1 cellular context compared by ENCODE assay signal in the genomic region with DNA sequence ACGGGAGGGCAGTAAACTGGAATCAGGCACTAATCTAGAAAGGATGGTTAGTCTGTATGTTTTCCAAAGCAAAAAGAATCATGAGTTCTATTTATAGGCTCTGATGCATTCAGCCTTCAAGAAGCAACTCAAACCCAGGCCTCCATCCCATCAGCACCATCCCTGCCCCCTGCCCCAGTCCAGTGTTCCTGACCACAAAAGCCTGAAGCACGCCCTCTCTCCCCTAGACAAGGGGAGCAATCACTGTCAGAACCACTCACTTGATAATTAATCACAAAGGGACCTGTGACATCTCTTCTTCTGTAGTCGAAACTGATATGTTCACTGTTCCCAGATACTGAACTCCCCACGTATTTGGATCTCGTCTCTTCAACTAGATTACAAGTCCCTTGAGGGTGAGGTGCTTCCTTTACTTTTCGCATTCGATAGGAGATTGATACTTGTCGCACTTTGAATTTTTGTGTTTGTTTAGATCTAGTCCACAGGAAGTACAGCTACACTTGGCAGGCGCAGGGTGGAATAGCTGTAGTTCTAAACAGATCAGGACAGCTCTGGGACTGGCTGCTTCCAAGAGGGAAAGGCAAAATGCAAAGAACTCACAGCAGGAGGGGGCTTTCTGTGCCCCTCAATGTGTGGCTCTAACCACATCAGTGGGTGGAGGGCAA.
TF ChIP-seq lines count a peak whose summit lies in the region.

No MANE protein-coding gene starts in this region.

TF ChIP-seq in GM23338, 12 proteins besides CTCF, POLR2A, EP300 and RAD21:
- TF ChIP-seq POLR2AphosphoS5 (IDR thresholded peaks at IDR 0.05; ENCODE audit: low read depth) (no peak), ZNF114 (CRISPR knock-in tag; IDR thresholded peaks at IDR 0.05) (no peak), EZH2phosphoT487 (IDR thresholded peaks at IDR 0.05; ENCODE audit: unreplicated experiment) (no peak)
- TF ChIP-seq, protein P1, sequence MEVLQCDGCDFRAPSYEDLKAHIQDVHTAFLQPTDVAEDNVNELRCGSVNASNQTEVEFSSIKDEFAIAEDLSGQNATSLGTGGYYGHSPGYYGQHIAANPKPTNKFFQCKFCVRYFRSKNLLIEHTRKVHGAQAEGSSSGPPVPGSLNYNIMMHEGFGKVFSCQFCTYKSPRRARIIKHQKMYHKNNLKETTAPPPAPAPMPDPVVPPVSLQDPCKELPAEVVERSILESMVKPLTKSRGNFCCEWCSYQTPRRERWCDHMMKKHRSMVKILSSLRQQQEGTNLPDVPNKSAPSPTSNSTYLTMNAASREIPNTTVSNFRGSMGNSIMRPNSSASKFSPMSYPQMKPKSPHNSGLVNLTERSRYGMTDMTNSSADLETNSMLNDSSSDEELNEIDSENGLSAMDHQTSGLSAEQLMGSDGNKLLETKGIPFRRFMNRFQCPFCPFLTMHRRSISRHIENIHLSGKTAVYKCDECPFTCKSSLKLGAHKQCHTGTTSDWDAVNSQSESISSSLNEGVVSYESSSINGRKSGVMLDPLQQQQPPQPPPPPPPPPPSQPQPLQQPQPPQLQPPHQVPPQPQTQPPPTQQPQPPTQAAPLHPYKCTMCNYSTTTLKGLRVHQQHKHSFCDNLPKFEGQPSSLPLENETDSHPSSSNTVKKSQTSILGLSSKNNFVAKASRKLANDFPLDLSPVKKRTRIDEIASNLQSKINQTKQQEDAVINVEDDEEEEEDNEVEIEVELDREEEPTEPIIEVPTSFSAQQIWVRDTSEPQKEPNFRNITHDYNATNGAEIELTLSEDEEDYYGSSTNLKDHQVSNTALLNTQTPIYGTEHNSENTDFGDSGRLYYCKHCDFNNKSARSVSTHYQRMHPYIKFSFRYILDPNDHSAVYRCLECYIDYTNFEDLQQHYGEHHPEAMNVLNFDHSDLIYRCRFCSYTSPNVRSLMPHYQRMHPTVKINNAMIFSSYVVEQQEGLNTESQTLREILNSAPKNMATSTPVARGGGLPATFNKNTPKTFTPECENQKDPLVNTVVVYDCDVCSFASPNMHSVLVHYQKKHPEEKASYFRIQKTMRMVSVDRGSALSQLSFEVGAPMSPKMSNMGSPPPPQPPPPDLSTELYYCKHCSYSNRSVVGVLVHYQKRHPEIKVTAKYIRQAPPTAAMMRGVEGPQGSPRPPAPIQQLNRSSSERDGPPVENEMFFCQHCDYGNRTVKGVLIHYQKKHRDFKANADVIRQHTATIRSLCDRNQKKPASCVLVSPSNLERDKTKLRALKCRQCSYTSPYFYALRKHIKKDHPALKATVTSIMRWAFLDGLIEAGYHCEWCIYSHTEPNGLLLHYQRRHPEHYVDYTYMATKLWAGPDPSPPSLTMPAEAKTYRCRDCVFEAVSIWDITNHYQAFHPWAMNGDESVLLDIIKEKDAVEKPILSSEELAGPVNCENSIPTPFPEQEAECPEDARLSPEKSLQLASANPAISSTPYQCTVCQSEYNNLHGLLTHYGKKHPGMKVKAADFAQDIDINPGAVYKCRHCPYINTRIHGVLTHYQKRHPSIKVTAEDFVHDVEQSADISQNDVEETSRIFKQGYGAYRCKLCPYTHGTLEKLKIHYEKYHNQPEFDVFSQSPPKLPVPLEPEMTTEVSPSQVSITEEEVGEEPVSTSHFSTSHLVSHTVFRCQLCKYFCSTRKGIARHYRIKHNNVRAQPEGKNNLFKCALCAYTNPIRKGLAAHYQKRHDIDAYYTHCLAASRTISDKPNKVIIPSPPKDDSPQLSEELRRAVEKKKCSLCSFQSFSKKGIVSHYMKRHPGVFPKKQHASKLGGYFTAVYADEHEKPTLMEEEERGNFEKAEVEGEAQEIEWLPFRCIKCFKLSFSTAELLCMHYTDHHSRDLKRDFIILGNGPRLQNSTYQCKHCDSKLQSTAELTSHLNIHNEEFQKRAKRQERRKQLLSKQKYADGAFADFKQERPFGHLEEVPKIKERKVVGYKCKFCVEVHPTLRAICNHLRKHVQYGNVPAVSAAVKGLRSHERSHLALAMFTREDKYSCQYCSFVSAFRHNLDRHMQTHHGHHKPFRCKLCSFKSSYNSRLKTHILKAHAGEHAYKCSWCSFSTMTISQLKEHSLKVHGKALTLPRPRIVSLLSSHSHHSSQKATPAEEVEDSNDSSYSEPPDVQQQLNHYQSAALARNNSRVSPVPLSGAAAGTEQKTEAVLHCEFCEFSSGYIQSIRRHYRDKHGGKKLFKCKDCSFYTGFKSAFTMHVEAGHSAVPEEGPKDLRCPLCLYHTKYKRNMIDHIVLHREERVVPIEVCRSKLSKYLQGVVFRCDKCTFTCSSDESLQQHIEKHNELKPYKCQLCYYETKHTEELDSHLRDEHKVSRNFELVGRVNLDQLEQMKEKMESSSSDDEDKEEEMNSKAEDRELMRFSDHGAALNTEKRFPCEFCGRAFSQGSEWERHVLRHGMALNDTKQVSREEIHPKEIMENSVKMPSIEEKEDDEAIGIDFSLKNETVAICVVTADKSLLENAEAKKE (CRISPR knock-in tag; IDR thresholded peaks at IDR 0.05), result no peak
- TF ChIP-seq, protein P2, sequence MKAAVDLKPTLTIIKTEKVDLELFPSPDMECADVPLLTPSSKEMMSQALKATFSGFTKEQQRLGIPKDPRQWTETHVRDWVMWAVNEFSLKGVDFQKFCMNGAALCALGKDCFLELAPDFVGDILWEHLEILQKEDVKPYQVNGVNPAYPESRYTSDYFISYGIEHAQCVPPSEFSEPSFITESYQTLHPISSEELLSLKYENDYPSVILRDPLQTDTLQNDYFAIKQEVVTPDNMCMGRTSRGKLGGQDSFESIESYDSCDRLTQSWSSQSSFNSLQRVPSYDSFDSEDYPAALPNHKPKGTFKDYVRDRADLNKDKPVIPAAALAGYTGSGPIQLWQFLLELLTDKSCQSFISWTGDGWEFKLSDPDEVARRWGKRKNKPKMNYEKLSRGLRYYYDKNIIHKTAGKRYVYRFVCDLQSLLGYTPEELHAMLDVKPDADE (IDR thresholded peaks at IDR 0.05), result no peak
TF ChIP-seq in GM23338: peak in this region for 0.
